ENCODE assay signal across 14 cellular contexts in genomic region chr21:34802180-34802899, GRCh38.
A peak's percentile ranks its signal among the peaks of the same experiment; 100 is the strongest.
DNase-seq lines count a peak whose midpoint lies in the region; ATAC-seq and TF ChIP-seq lines count a peak whose summit lies in the region.
"Had no signal": no experiment of that assay in that cellular context is flagged by ENCODE, and none has a peak within 500 bp of the region (broad histone marks: within the 10 kb centered on the region; RNA-seq: fewer than 3 reads in every experiment).

No MANE protein-coding gene starts in this region.

- peaks cover 100% of the 10 kb centered on the region for H3K36me3 Mint-ChIP-seq in activated T-helper 17 cell treated with anti-CD3 and anti-CD28 coated beads, Interleukin-2, amount 50 U/mL, for 72 hours (ENCODE audit: low read depth)

- peak in 1 of 2 donors; percentile 8 for TF ChIP-seq POLR2A in gastrocnemius medialis (IDR thresholded peaks at IDR 0.05)

- H3K9me3 Mint-ChIP-seq in activated T-helper 17 cell treated with anti-CD3 and anti-CD28 coated beads, Interleukin-2, amount 50 U/mL, for 72 hours, result no peaks in the 10 kb centered on the region

- TF ChIP-seq CTCF in foreskin fibroblast (IDR thresholded peaks at IDR 0.05; ENCODE audit: low read depth, low read length) (no peak), gastrocnemius medialis (IDR thresholded peaks at IDR 0.05 in 4 of 5, conservative IDR thresholded peaks at IDR 0.05 in 1 of 5) (no peak)

- peak; percentile 60 for DNase-seq in ELR (ENCODE audit: low read depth)
- DNase-seq in foreskin fibroblast, result peak; percentile 32 to 48
- DNase-seq in gastrocnemius medialis, result no peak
- DNase-seq in RKO (ENCODE audit: low spot score), result no peak
- DNase-seq in NCI-H1694 (lab: John Stamatoyannopoulos, UW), result no peak
- no peak for DNase-seq in NCI-H2107 (lab: John Stamatoyannopoulos, UW)
- DNase-seq: effector memory CD4-positive, alpha-beta T cell; NCI-H1436 treated with DMSO at 0.1 percent for 48 hours; retina had no signal

- ATAC-seq in activated T-helper 17 cell treated with anti-CD3 and anti-CD28 coated beads, Interleukin-2, amount 50 U/mL, for 72 hours (replicated peaks), result peak; percentile 34
- ATAC-seq in gastrocnemius medialis, result peak; percentile 89 to 90
- no peak for ATAC-seq in GM21576 (IDR thresholded peaks at IDR 0.05; ENCODE audit: unreplicated experiment)

- intact Hi-C loops in gastrocnemius medialis (cut with DNase I; ENCODE audit: low total_unique reads), result no loop called here

- H3K9me3 ChIP-seq in gastrocnemius medialis, result no peaks in the 10 kb centered on the region
- H3K9me3 ChIP-seq: SJCRH30 had no signal

- H3K4me3 ChIP-seq in foreskin fibroblast (ENCODE audit: low read depth in 1 of 2, low read length in 2 of 2), result no peak overlapping the region
- no peak overlapping the region for H3K4me3 ChIP-seq in gastrocnemius medialis
- H3K4me3 ChIP-seq: ascending aorta, SJCRH30 had no signal

- peak overlapping the region; percentile 59 for H3K27ac Mint-ChIP-seq in activated T-helper 17 cell treated with anti-CD3 and anti-CD28 coated beads, Interleukin-2, amount 50 U/mL, for 72 hours

- H3K36me3 ChIP-seq in gastrocnemius medialis, result peaks cover 0 to 15% of the 10 kb centered on the region in 2 donors

- H3K4me1 Mint-ChIP-seq in activated T-helper 17 cell treated with anti-CD3 and anti-CD28 coated beads, Interleukin-2, amount 50 U/mL, for 72 hours, result peaks cover 33% of the 10 kb centered on the region

- in situ Hi-C loops in gastrocnemius medialis (cut with MboI; ENCODE audit: low sequenced_read_pairs in 4 of 4), result loop anchor here in 1 of 4 donors (10.0 kb wide), 1 partner anchor 72 kb away; no protein-coding TSS in a partner anchor

- peaks cover 16 to 33% of the 10 kb centered on the region in 2 donors for H3K4me1 ChIP-seq in gastrocnemius medialis
- H3K4me1 ChIP-seq: ascending aorta had no signal

- H3K27ac ChIP-seq in gastrocnemius medialis, result peak overlapping the region; percentile 5 to 74 (median 59)
- H3K27ac ChIP-seq: ascending aorta, SJCRH30 had no signal

- H3K27me3 Mint-ChIP-seq in activated T-helper 17 cell treated with anti-CD3 and anti-CD28 coated beads, Interleukin-2, amount 50 U/mL, for 72 hours, result no peaks in the 10 kb centered on the region
- H3K27me3 Mint-ChIP-seq: IgD-negative memory B cell had no signal

- no peak overlapping the region for H3K4me3 Mint-ChIP-seq in activated T-helper 17 cell treated with anti-CD3 and anti-CD28 coated beads, Interleukin-2, amount 50 U/mL, for 72 hours
- H3K4me3 Mint-ChIP-seq: IgD-negative memory B cell had no signal

- no peaks in the 10 kb centered on the region for H3K27me3 ChIP-seq in gastrocnemius medialis
- H3K27me3 ChIP-seq: ascending aorta, SJCRH30 had no signal

Comparison
In these comparisons a context has a peak if more than half of its experiments do, and no peak if none do; other contexts are left out.
1. DNase-seq: peak in ELR (single experiment) and foreskin fibroblast (2 of 2); none in gastrocnemius medialis (0 of 2), RKO (single experiment), NCI-H1694 (single experiment) and NCI-H2107 (single experiment).